In the genomic region with DNA sequence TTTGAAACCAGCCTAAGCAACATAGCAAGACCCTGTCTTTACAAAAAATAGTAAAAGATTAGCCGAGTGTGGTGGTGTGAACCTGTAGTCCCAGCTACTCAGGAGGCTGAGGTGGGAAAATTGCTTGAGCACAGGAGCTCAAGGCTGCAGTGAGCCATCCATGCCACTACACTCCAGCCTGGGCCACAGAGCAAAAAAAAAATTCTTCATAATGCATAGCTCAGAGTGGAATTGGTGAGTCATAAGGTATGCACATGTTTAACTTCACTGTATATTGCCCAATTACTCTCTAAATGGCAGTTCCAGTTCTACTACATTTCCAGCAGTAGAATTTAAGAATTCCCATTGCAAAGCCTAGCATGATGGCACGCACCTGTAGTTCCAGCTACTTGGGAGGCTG, we compare ENCODE assay signal across 11 cellular contexts. TPM values are rescaled to one million over a fixed set of nuclear protein-coding genes. Genes with fewer than 3 reads are reported as not detected.
DNase-seq lines count a peak whose midpoint lies in the region; ATAC-seq and TF ChIP-seq lines count a peak whose summit lies in the region.
"Had no signal": no experiment of that assay in that cellular context is flagged by ENCODE, and none has a peak within 500 bp of the region (broad histone marks: within the 10 kb centered on the region; RNA-seq: fewer than 3 reads in every experiment).

No MANE protein-coding gene starts in this region.

- peaks cover 26% of the 10 kb centered on the region for H3K4me1 Mint-ChIP-seq in activated T-cell treated with anti-CD3 and anti-CD28 coated beads, Interleukin-2, amount 50 U/mL, for 4 hours (ENCODE audit: low read depth)

- no peaks in the 10 kb centered on the region for H3K79me2 ChIP-seq in hepatocyte

- no peaks in the 10 kb centered on the region for H3K27me3 ChIP-seq in hepatocyte

- 93% methylated on average over 2 of the region's 2 CpGs for WGBS in hepatocyte (ENCODE audit: low lambda C conversion rate, missing lambda C conversion rate)

- H3K9me3 Mint-ChIP-seq in activated T-cell treated with anti-CD3 and anti-CD28 coated beads, Interleukin-2, amount 50 U/mL, for 4 hours: no peaks in the 10 kb centered on the region
- H3K9me3 Mint-ChIP-seq: activated naive CD4-positive, alpha-beta T cell treated with anti-CD3 and anti-CD28 coated beads, Interleukin-2, amount 50 U/mL, for 24 hours had no signal

- H3K4me2 ChIP-seq in hepatocyte: no peak overlapping the region

- H3K9me2 ChIP-seq in hepatocyte (replicated peaks; ENCODE audit: insufficient read depth): no peaks in the 10 kb centered on the region

- intact Hi-C loops in cardiac septum (cut with DNase I): no loop called here

- DNase-seq in AML-193 (lab: John Stamatoyannopoulos, UW): peak; percentile 61 to 66
- DNase-seq in HS-5 (ENCODE audit: low read depth): peak; percentile 88
- no peak for DNase-seq in activated T-cell treated with anti-CD3 and anti-CD28 coated beads, Interleukin-2, amount 50 U/mL, for 4 hours
- DNase-seq in hepatocyte (ENCODE audit: low spot score): peak; percentile 78
- DNase-seq in cardiac septum (ENCODE audit: low spot score): no peak
- no peak for DNase-seq in NCI-H2029 (lab: John Stamatoyannopoulos, UW)
- DNase-seq in NCI-H510A (lab: John Stamatoyannopoulos, UW): no peak

- H3K27ac ChIP-seq in hepatocyte: peak overlapping the region; percentile 20
- H3K27ac ChIP-seq: prostate gland had no signal

- H3K9me3 ChIP-seq in hepatocyte (ENCODE audit: low read depth): no peaks in the 10 kb centered on the region
- H3K9me3 ChIP-seq: prostate gland had no signal

- H3K36me3 Mint-ChIP-seq in activated T-cell treated with anti-CD3 and anti-CD28 coated beads, Interleukin-2, amount 50 U/mL, for 4 hours (ENCODE audit: insufficient read depth): no peaks in the 10 kb centered on the region
- H3K36me3 Mint-ChIP-seq: activated naive CD4-positive, alpha-beta T cell treated with anti-CD3 and anti-CD28 coated beads, Interleukin-2, amount 50 U/mL, for 24 hours had no signal

- H4K20me1 ChIP-seq in hepatocyte (ENCODE audit: insufficient read depth, poor library complexity, severe bottlenecking): no peaks in the 10 kb centered on the region

- no peak overlapping the region for H2AFZ ChIP-seq in hepatocyte

- no peak overlapping the region for H3K4me3 ChIP-seq in hepatocyte
- H3K4me3 ChIP-seq: prostate gland had no signal

- TF ChIP-seq CTCF in hepatocyte (IDR thresholded peaks at IDR 0.05; ENCODE audit: poor library complexity): no peak

- peak; percentile 61 to 69 for ATAC-seq in activated T-cell treated with anti-CD3 and anti-CD28 coated beads, Interleukin-2, amount 50 U/mL, for 4 hours
- no peak for ATAC-seq in HG03565 (IDR thresholded peaks at IDR 0.05; ENCODE audit: unreplicated experiment)
- ATAC-seq: Right ventricle myocardium inferior had no signal

- H3K4me3 Mint-ChIP-seq in activated T-cell treated with anti-CD3 and anti-CD28 coated beads, Interleukin-2, amount 50 U/mL, for 4 hours: no peak overlapping the region
- H3K4me3 Mint-ChIP-seq: activated naive CD4-positive, alpha-beta T cell treated with anti-CD3 and anti-CD28 coated beads, Interleukin-2, amount 50 U/mL, for 24 hours had no signal

- H3K4me1 ChIP-seq in hepatocyte (ENCODE audit: insufficient read depth): no peaks in the 10 kb centered on the region
- H3K4me1 ChIP-seq: prostate gland had no signal

- no peaks in the 10 kb centered on the region for H3K36me3 ChIP-seq in hepatocyte (replicated peaks; ENCODE audit: insufficient read depth, low read depth)
- H3K36me3 ChIP-seq: prostate gland had no signal

- H3K27me3 Mint-ChIP-seq in activated T-cell treated with anti-CD3 and anti-CD28 coated beads, Interleukin-2, amount 50 U/mL, for 4 hours (ENCODE audit: low read depth): no peaks in the 10 kb centered on the region
- H3K27me3 Mint-ChIP-seq: activated naive CD4-positive, alpha-beta T cell treated with anti-CD3 and anti-CD28 coated beads, Interleukin-2, amount 50 U/mL, for 24 hours had no signal

RNA-seq across cellular contexts. Expression of a gene that starts 26.8 kb away (rescaled TPM):
- total RNA-seq in activated T-cell treated with anti-CD3 and anti-CD28 coated beads, Interleukin-2, amount 50 U/mL, for 4 hours: 10 to 100 TPM; 52.6 to 61.1 (median 53.1) TPM
- total RNA-seq in hepatocyte (45.2 and 51.5 TPM in 2 replicates), cardiac septum (107 TPM)
- 36.9 and 38.0 TPM in 2 replicates for polyA plus RNA-seq in hepatocyte

RNA-seq across cellular contexts. Expression of a gene that starts 51.4 kb away (rescaled TPM):
- 10 to 100 TPM; 27.2 to 33.5 (median 29.7) TPM for total RNA-seq in activated T-cell treated with anti-CD3 and anti-CD28 coated beads, Interleukin-2, amount 50 U/mL, for 4 hours
- total RNA-seq in hepatocyte: 20.2 and 24.5 TPM in 2 replicates
- polyA plus RNA-seq in hepatocyte: 12.2 and 13.5 TPM in 2 replicates
- total RNA-seq in cardiac septum: 10.1 TPM

Comparison
In these comparisons a context has a peak if more than half of its experiments do, and no peak if none do; other contexts are left out.
1. DNase-seq: peak in AML-193 (2 of 2), HS-5 (single experiment) and hepatocyte (single experiment); none in activated T-cell treated with anti-CD3 and anti-CD28 coated beads, Interleukin-2, amount 50 U/mL, for 4 hours (single experiment), cardiac septum (single experiment), NCI-H2029 (single experiment) and NCI-H510A (single experiment).